ENCODE assay signal across 16 cellular contexts in the genomic region with DNA sequence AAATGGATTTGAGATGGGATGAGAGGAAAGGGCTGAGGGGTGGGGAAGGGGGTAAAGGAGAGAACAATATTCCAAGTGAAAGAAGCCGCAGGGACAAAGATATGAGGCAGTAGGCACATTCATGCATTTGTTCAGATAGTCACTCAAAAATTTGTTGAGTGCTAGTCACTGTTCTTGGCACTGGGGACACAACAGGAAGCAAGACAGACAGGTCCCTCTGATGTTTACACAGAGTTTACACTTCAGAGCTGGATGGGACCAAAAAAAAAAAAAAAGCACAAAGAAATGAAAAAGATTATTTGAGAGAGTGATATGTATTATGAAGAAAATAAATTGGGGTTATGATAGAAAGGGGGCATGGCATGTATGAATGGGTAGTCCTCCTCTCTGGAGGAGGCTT. TPM values are rescaled to one million over a fixed set of nuclear protein-coding genes. Genes with fewer than 3 reads are reported as not detected.
DNase-seq lines count a peak whose midpoint lies in the region; ATAC-seq, FAIRE-seq and TF ChIP-seq lines count a peak whose summit lies in the region.
"Had no signal": no experiment of that assay in that cellular context is flagged by ENCODE, and none has a peak within 500 bp of the region (broad histone marks: within the 10 kb centered on the region; RNA-seq: fewer than 3 reads in every experiment).

No MANE protein-coding gene starts in this region.

- H3K4me1 Mint-ChIP-seq in Calu3 (ENCODE audit: low read depth, unreplicated experiment), result peaks cover 17% of the 10 kb centered on the region

- CTCF ChIA-PET in Calu3 (lab: Charles Lee), result interaction anchor here (1.2 kb wide), 1 partner anchor 113 kb away, joined by 5 read pairs; no protein-coding TSS in a partner anchor

- H3K9me3 Mint-ChIP-seq in Calu3 (ENCODE audit: low read depth, unreplicated experiment), result no peaks in the 10 kb centered on the region
- H3K9me3 Mint-ChIP-seq: HFFc6 had no signal

- no peaks in the 10 kb centered on the region for H3K27me3 Mint-ChIP-seq in Calu3 (ENCODE audit: unreplicated experiment)

- H3K4me3 Mint-ChIP-seq in Calu3 (ENCODE audit: low read depth, unreplicated experiment), result no peak overlapping the region
- H3K4me3 Mint-ChIP-seq: HFFc6 had no signal

- DNase-seq in DMS 273 (lab: John Stamatoyannopoulos, UW; ENCODE audit: unreplicated experiment) (peak; percentile 59), DMS 273 treated with DMSO at 0.1 percent for 48 hours (lab: John Stamatoyannopoulos, UW) (no peak), HT1080 (ENCODE audit: low read depth) (peak; percentile 33), coronary artery (ENCODE audit: low spot score) (no peak), small intestine (peak; percentile 23), Calu3 (no peak), omental fat pad (ENCODE audit: low spot score) (no peak)
- DNase-seq: activated CD4-positive, alpha-beta T cell treated with anti-CD3 and anti-CD28 coated beads for 48 hours; activated effector memory CD4-positive, alpha-beta T cell treated with Interleukin-2 at 50 U/mL for 16 hours; HFFc6; mucosa of descending colon; NK-92 treated with Interleukin-12 subunit alpha and Interleukin-12 subunit beta, amount 100 ng/mL, for 24 hours had no signal

- intact Hi-C loops in Calu3 (cut with micrococcal nuclease; ENCODE audit: unreplicated experiment), result no loop called here

- H3K27ac ChIP-seq in coronary artery (peak overlapping the region; percentile 62 to 65), small intestine (ENCODE audit: low read depth in 1 of 2, low read length in 1 of 2) (peak overlapping the region in 1 of 2 donors; percentile 91)
- H3K27ac ChIP-seq: 22Rv1, cardiac muscle cell had no signal

- H3K27me3 ChIP-seq in small intestine (ENCODE audit: control insufficient read depth in 2 of 2, insufficient read depth in 2 of 2, low read length in 2 of 2), result no peaks in the 10 kb centered on the region
- H3K27me3 ChIP-seq: cardiac muscle cell had no signal

- no peaks in the 10 kb centered on the region for H3K9me3 ChIP-seq in small intestine (ENCODE audit: control insufficient read depth, low read depth)
- H3K9me3 ChIP-seq: mucosa of descending colon had no signal

- H3K36me3 Mint-ChIP-seq in Calu3 (ENCODE audit: insufficient read depth, unreplicated experiment), result peaks cover 22% of the 10 kb centered on the region

- 41 to 92% (median 81%) methylated on average over 1 of the region's 1 CpG for WGBS in small intestine, 3 donors

- no peak for FAIRE-seq in small intestine (lab: Jason Lieb, UNC)
- FAIRE-seq: islet of Langerhans had no signal

- H3K27ac Mint-ChIP-seq in Calu3 (ENCODE audit: unreplicated experiment), result no peak overlapping the region
- H3K27ac Mint-ChIP-seq: HFFc6 had no signal

- H3K4me3 ChIP-seq in coronary artery (no peak overlapping the region), small intestine (ENCODE audit: low read depth in 1 of 2, low read length in 2 of 2) (no peak overlapping the region)
- H3K4me3 ChIP-seq: cardiac muscle cell, mucosa of descending colon had no signal

- H3K4me1 ChIP-seq in small intestine (ENCODE audit: control insufficient read depth in 2 of 2, insufficient read depth in 1 of 2, low read depth in 1 of 2, low read length in 1 of 2), result peaks cover 2 to 8% of the 10 kb centered on the region in 2 donors

- ATAC-seq in omental fat pad (ENCODE audit: low FRiP score) (no peak), HG02884 (IDR thresholded peaks at IDR 0.05; ENCODE audit: unreplicated experiment) (no peak)
- ATAC-seq: mucosa of descending colon had no signal

- TF ChIP-seq CTCF in coronary artery (IDR thresholded peaks at IDR 0.05), result no peak
- TF ChIP-seq CTCF in Calu3 (IDR thresholded peaks at IDR 0.05; ENCODE audit: unreplicated experiment), result no peak
- no peak for TF ChIP-seq CTCF in omental fat pad (IDR thresholded peaks at IDR 0.05)

- no TSS peak for BruUV-seq in Calu3 (replicated peaks; lab: Mats Ljungman, UMichigan)

- H3K36me3 ChIP-seq in small intestine (ENCODE audit: control insufficient read depth in 2 of 2, insufficient read depth in 2 of 2, low read length in 2 of 2), result no peaks in the 10 kb centered on the region
- H3K36me3 ChIP-seq: cardiac muscle cell had no signal

RNA-seq across cellular contexts. Expression of a gene that starts 3.6 kb away (rescaled TPM):
- total RNA-seq in HT1080 (2014; rRNA removed; shearing (Covaris generic)), result 0.60 and 1.1 TPM in 2 replicates
- polyA plus RNA-seq in HT1080 (2015; cell fraction: cytosol; rRNA removed), result 2.0 and 2.3 TPM in 2 replicates
- 3.2 and 3.5 TPM in 2 replicates for polyA plus RNA-seq in HT1080 (2015; cell fraction: nucleus; rRNA removed)
- 1 to 10 TPM; 4.9 to 8.0 (median 7.6) TPM for polyA plus RNA-seq in small intestine
- total RNA-seq in Calu3 (2022), result 2.3 and 4.1 TPM in 2 replicates
- total RNA-seq in omental fat pad, result 10 to 100 TPM; 34.3 to 53.6 (median 40.7) TPM

Comparison
In these comparisons a context has a peak if more than half of its experiments do, and no peak if none do; other contexts are left out.
1. DNase-seq: peak in DMS 273 (single experiment), HT1080 (single experiment) and small intestine (single experiment); none in DMS 273 treated with DMSO at 0.1 percent for 48 hours (single experiment), coronary artery (single experiment), Calu3 (single experiment) and omental fat pad (single experiment).